8 cellular contexts compared by ENCODE assay signal in genomic region chr18:34493099-34493544, GRCh38.
DNase-seq lines count a peak whose midpoint lies in the region; ATAC-seq and TF ChIP-seq lines count a peak whose summit lies in the region.

No MANE protein-coding gene starts in this region.

- H3K27ac Mint-ChIP-seq in activated T-helper 1 cell treated with anti-CD3 and anti-CD28 coated beads, Interleukin-12 subunit alpha, Interleukin-12 subunit beta, Interleukin-2, Interleukin-4 antibody, amounts not matched to agents 30 ng/mL and 10 ng/mL and 1 ng/mL, durations not matched to agents 14 hours and 24 hours and 36 hours, result no peak overlapping the region
- H3K27ac Mint-ChIP-seq in glutamatergic neuron (ENCODE audit: unreplicated experiment), result peak overlapping the region; percentile 85

- intact Hi-C loops in activated T-helper 1 cell treated with anti-CD3 and anti-CD28 coated beads, Interleukin-12 subunit alpha, Interleukin-12 subunit beta, Interleukin-2, Interleukin-4 antibody, amounts not matched to agents 30 ng/mL and 10 ng/mL and 1 ng/mL, durations not matched to agents 14 hours and 24 hours and 36 hours (cut with micrococcal nuclease), result loop anchor here (10.0 kb wide), 1 partner anchor 268 kb away; the partner anchor contains the start of gene NOL4

- H3K9me3 Mint-ChIP-seq in activated T-helper 1 cell treated with anti-CD3 and anti-CD28 coated beads, Interleukin-12 subunit alpha, Interleukin-12 subunit beta, Interleukin-2, Interleukin-4 antibody, amounts not matched to agents 30 ng/mL and 10 ng/mL and 1 ng/mL, durations not matched to agents 14 hours and 24 hours and 36 hours, result no peaks in the 10 kb centered on the region
- H3K9me3 Mint-ChIP-seq in glutamatergic neuron (ENCODE audit: unreplicated experiment), result peaks cover 5% of the 10 kb centered on the region

- peak; percentile 16 for DNase-seq in stimulated activated CD4-positive, alpha-beta T cell treated with anti-CD3 and anti-CD28 coated beads, Interleukin-1b, Interleukin-23, amount 100 ng/mL, for 48 hours
- DNase-seq in stimulated activated CD4-positive, alpha-beta T cell treated with anti-CD3 and anti-CD28 coated beads, Interleukin-4, amount 100 ng/mL, for 4 hours, result no peak
- DNase-seq in NCI-H2081 treated with DMSO at 0.1 percent for 48 hours (lab: John Stamatoyannopoulos, UW), result peak; percentile 63
- DNase-seq in activated T-helper 1 cell treated with anti-CD3 and anti-CD28 coated beads, Interleukin-12 subunit alpha, Interleukin-12 subunit beta, Interleukin-2, Interleukin-4 antibody, amounts not matched to agents 30 ng/mL and 10 ng/mL and 1 ng/mL, durations not matched to agents 14 hours and 24 hours and 36 hours (ENCODE audit: low spot score), result no peak
- DNase-seq in glutamatergic neuron, result peak; percentile 82
- peak; percentile 79 for DNase-seq in occipital lobe (lab: John Stamatoyannopoulos, UW)
- no peak for DNase-seq in activated gamma-delta T cell treated with Interleukin-2 at 50 U/mL for 16 hours

- H3K36me3 Mint-ChIP-seq in activated T-helper 1 cell treated with anti-CD3 and anti-CD28 coated beads, Interleukin-12 subunit alpha, Interleukin-12 subunit beta, Interleukin-2, Interleukin-4 antibody, amounts not matched to agents 30 ng/mL and 10 ng/mL and 1 ng/mL, durations not matched to agents 14 hours and 24 hours and 36 hours (ENCODE audit: low read depth), result no peaks in the 10 kb centered on the region
- H3K36me3 Mint-ChIP-seq in glutamatergic neuron (ENCODE audit: unreplicated experiment), result no peaks in the 10 kb centered on the region

- peaks cover 34% of the 10 kb centered on the region for H3K27me3 Mint-ChIP-seq in activated T-helper 1 cell treated with anti-CD3 and anti-CD28 coated beads, Interleukin-12 subunit alpha, Interleukin-12 subunit beta, Interleukin-2, Interleukin-4 antibody, amounts not matched to agents 30 ng/mL and 10 ng/mL and 1 ng/mL, durations not matched to agents 14 hours and 24 hours and 36 hours (ENCODE audit: insufficient read depth)
- peaks cover 11% of the 10 kb centered on the region for H3K27me3 Mint-ChIP-seq in glutamatergic neuron (ENCODE audit: unreplicated experiment)

- H3K4me1 Mint-ChIP-seq in activated T-helper 1 cell treated with anti-CD3 and anti-CD28 coated beads, Interleukin-12 subunit alpha, Interleukin-12 subunit beta, Interleukin-2, Interleukin-4 antibody, amounts not matched to agents 30 ng/mL and 10 ng/mL and 1 ng/mL, durations not matched to agents 14 hours and 24 hours and 36 hours (ENCODE audit: low read depth), result peaks cover 4% of the 10 kb centered on the region
- peaks cover 2% of the 10 kb centered on the region for H3K4me1 Mint-ChIP-seq in glutamatergic neuron (ENCODE audit: low read depth, unreplicated experiment)

- TF ChIP-seq CTCF in glutamatergic neuron (IDR thresholded peaks at IDR 0.05; ENCODE audit: partially characterized antibody, unreplicated experiment), result no peak

- peak overlapping the region; percentile 31 for H3K4me3 Mint-ChIP-seq in activated T-helper 1 cell treated with anti-CD3 and anti-CD28 coated beads, Interleukin-12 subunit alpha, Interleukin-12 subunit beta, Interleukin-2, Interleukin-4 antibody, amounts not matched to agents 30 ng/mL and 10 ng/mL and 1 ng/mL, durations not matched to agents 14 hours and 24 hours and 36 hours
- peak overlapping the region; percentile 91 for H3K4me3 Mint-ChIP-seq in glutamatergic neuron (ENCODE audit: unreplicated experiment)

- ATAC-seq in HG02938 (IDR thresholded peaks at IDR 0.05; ENCODE audit: unreplicated experiment), result peak; percentile 45

Comparison
In these comparisons a context has a peak if more than half of its experiments do, and no peak if none do; other contexts are left out.
1. DNase-seq: peak in stimulated activated CD4-positive, alpha-beta T cell treated with anti-CD3 and anti-CD28 coated beads, Interleukin-1b, Interleukin-23, amount 100 ng/mL, for 48 hours (single experiment), NCI-H2081 treated with DMSO at 0.1 percent for 48 hours (single experiment), glutamatergic neuron (single experiment) and occipital lobe (single experiment); none in stimulated activated CD4-positive, alpha-beta T cell treated with anti-CD3 and anti-CD28 coated beads, Interleukin-4, amount 100 ng/mL, for 4 hours (0 of 2), activated T-helper 1 cell treated with anti-CD3 and anti-CD28 coated beads, Interleukin-12 subunit alpha, Interleukin-12 subunit beta, Interleukin-2, Interleukin-4 antibody, amounts not matched to agents 30 ng/mL and 10 ng/mL and 1 ng/mL, durations not matched to agents 14 hours and 24 hours and 36 hours (single experiment) and activated gamma-delta T cell treated with Interleukin-2 at 50 U/mL for 16 hours (single experiment).